Comparison of ENCODE assay signal across 8 cellular contexts in the genomic region with DNA sequence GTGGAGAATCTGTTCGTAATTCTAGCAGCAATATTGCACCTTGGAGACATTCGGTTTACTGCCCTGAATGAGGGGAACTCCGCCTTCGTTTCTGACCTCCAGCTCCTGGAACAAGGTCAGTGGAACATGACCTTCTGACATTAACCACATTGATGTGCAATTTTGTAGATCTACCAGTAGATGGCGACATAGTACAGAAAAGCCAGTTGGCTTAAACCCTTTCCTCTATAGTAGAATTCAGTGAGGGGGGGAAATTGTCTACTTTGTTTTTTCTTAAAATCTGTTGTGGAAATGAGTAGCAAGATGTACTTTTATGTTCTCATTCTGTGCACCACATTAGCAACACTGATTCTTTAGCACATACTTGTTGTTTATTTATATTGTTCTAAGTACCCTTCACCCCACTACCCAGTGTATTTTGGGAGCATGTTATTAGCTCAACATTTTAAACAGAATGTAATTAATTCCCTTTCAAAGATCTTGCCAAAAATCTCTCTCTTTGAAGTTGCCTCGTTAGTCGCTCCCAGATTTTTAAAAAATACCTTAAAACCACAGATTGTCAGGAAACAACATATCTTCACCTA.
DNase-seq lines count a peak whose midpoint lies in the region; ATAC-seq and TF ChIP-seq lines count a peak whose summit lies in the region.

No MANE protein-coding gene starts in this region.

- peak; percentile 73 for ATAC-seq in activated CD8-positive, alpha-beta memory T cell treated with anti-CD3 and anti-CD28 coated beads, Interleukin-2, amount 10 ng/mL, durations not matched to agents 7 days and 5 days
- ATAC-seq in GM21528 (IDR thresholded peaks at IDR 0.05; ENCODE audit: low FRiP score, unreplicated experiment), result peak; percentile 92
- ATAC-seq in left lobe of liver, result peak; percentile 99

- no peaks in the 10 kb centered on the region for H3K36me3 ChIP-seq in NT2/D1 (ENCODE audit: insufficient read depth, insufficient read length, low read length)

- H3K27ac ChIP-seq in HL-60 (replicated peaks), result no peak overlapping the region

- H3K27me3 Mint-ChIP-seq in activated CD8-positive, alpha-beta memory T cell treated with anti-CD3 and anti-CD28 coated beads, Interleukin-2, amount 10 ng/mL, durations not matched to agents 7 days and 5 days, result no peaks in the 10 kb centered on the region
- H3K27me3 Mint-ChIP-seq in type B pancreatic cell, result no peaks in the 10 kb centered on the region

- no peaks in the 10 kb centered on the region for H3K27me3 ChIP-seq in HL-60 (ENCODE audit: insufficient read depth, poor library complexity, severe bottlenecking)
- H3K27me3 ChIP-seq in NT2/D1 (ENCODE audit: insufficient read depth, insufficient read length), result no peaks in the 10 kb centered on the region

- DNase-seq in activated CD8-positive, alpha-beta memory T cell treated with anti-CD3 and anti-CD28 coated beads, Interleukin-2, amount 10 ng/mL, durations not matched to agents 7 days and 5 days, result no peak
- DNase-seq in activated CD8-positive, alpha-beta memory T cell treated with anti-CD3 and anti-CD28 coated beads for 24 hours, result no peak
- DNase-seq in HL-60 (ENCODE audit: low read depth in 1 of 2, low spot score in 1 of 2), result peak; percentile 49 to 64
- peak; percentile 20 for DNase-seq in NT2/D1 (ENCODE audit: low read depth, low spot score)
- DNase-seq in cerebellar cortex (ENCODE audit: low spot score), result peak; percentile 47
- DNase-seq in left lobe of liver (ENCODE audit: low spot score), result no peak
- no peak for DNase-seq in type B pancreatic cell (ENCODE audit: extremely low spot score, unreplicated experiment)

- no peaks in the 10 kb centered on the region for H3K36me3 Mint-ChIP-seq in activated CD8-positive, alpha-beta memory T cell treated with anti-CD3 and anti-CD28 coated beads, Interleukin-2, amount 10 ng/mL, durations not matched to agents 7 days and 5 days
- H3K36me3 Mint-ChIP-seq in type B pancreatic cell, result no peaks in the 10 kb centered on the region

- H3K4me3 ChIP-seq in HL-60 (replicated peaks; ENCODE audit: insufficient read depth, low read length), result no peak overlapping the region
- H3K4me3 ChIP-seq in NT2/D1 (ENCODE audit: insufficient read length, low read depth), result no peak overlapping the region

- no peak overlapping the region for H3K27ac Mint-ChIP-seq in activated CD8-positive, alpha-beta memory T cell treated with anti-CD3 and anti-CD28 coated beads, Interleukin-2, amount 10 ng/mL, durations not matched to agents 7 days and 5 days
- peak overlapping the region; percentile 24 for H3K27ac Mint-ChIP-seq in type B pancreatic cell

- H3K4me1 Mint-ChIP-seq in activated CD8-positive, alpha-beta memory T cell treated with anti-CD3 and anti-CD28 coated beads, Interleukin-2, amount 10 ng/mL, durations not matched to agents 7 days and 5 days, result no peaks in the 10 kb centered on the region
- H3K4me1 Mint-ChIP-seq in type B pancreatic cell (ENCODE audit: unreplicated experiment), result peaks cover 19% of the 10 kb centered on the region

- TF ChIP-seq CTCF in HL-60 (IDR thresholded peaks at IDR 0.05; ENCODE audit: insufficient read depth, low read length), result peak; percentile 31
- TF ChIP-seq CTCF in type B pancreatic cell (conservative IDR thresholded peaks at IDR 0.05), result peak; percentile 95

- H3K4me1 ChIP-seq in NT2/D1 (ENCODE audit: insufficient read depth, insufficient read length), result no peaks in the 10 kb centered on the region

- no peaks in the 10 kb centered on the region for H3K9me3 ChIP-seq in NT2/D1 (ENCODE audit: insufficient read depth, low read length)

- no peaks in the 10 kb centered on the region for H3K9me3 Mint-ChIP-seq in activated CD8-positive, alpha-beta memory T cell treated with anti-CD3 and anti-CD28 coated beads, Interleukin-2, amount 10 ng/mL, durations not matched to agents 7 days and 5 days (ENCODE audit: low read depth)
- H3K9me3 Mint-ChIP-seq in type B pancreatic cell, result no peaks in the 10 kb centered on the region

- CTCF ChIA-PET in activated CD8-positive, alpha-beta memory T cell treated with anti-CD3 and anti-CD28 coated beads, Interleukin-2, amount 10 ng/mL, durations not matched to agents 7 days and 5 days (lab: Charles Lee), result interaction anchor here (0.5 to 1.4 kb wide), 5 partner anchors 12 to 823 kb away, joined by 3 to 8 read pairs (median 5); no protein-coding TSS in a partner anchor

- no peak overlapping the region for H3K9ac ChIP-seq in NT2/D1 (ENCODE audit: insufficient read length, low read depth)

- H3K4me3 Mint-ChIP-seq in activated CD8-positive, alpha-beta memory T cell treated with anti-CD3 and anti-CD28 coated beads, Interleukin-2, amount 10 ng/mL, durations not matched to agents 7 days and 5 days, result no peak overlapping the region
- peak overlapping the region; percentile 53 for H3K4me3 Mint-ChIP-seq in type B pancreatic cell

Comparison
In these comparisons a context has a peak if more than half of its experiments do, and no peak if none do; other contexts are left out.
1. DNase-seq: peak in HL-60 (2 of 2), NT2/D1 (single experiment) and cerebellar cortex (single experiment); none in activated CD8-positive, alpha-beta memory T cell treated with anti-CD3 and anti-CD28 coated beads, Interleukin-2, amount 10 ng/mL, durations not matched to agents 7 days and 5 days (single experiment), activated CD8-positive, alpha-beta memory T cell treated with anti-CD3 and anti-CD28 coated beads for 24 hours (single experiment), left lobe of liver (single experiment) and type B pancreatic cell (single experiment).
2. Peak in every context shown above with its lines, with median percentiles within 50 percentile points of each other: ATAC-seq.